1 cellular context compared by ENCODE assay signal in the genomic region with DNA sequence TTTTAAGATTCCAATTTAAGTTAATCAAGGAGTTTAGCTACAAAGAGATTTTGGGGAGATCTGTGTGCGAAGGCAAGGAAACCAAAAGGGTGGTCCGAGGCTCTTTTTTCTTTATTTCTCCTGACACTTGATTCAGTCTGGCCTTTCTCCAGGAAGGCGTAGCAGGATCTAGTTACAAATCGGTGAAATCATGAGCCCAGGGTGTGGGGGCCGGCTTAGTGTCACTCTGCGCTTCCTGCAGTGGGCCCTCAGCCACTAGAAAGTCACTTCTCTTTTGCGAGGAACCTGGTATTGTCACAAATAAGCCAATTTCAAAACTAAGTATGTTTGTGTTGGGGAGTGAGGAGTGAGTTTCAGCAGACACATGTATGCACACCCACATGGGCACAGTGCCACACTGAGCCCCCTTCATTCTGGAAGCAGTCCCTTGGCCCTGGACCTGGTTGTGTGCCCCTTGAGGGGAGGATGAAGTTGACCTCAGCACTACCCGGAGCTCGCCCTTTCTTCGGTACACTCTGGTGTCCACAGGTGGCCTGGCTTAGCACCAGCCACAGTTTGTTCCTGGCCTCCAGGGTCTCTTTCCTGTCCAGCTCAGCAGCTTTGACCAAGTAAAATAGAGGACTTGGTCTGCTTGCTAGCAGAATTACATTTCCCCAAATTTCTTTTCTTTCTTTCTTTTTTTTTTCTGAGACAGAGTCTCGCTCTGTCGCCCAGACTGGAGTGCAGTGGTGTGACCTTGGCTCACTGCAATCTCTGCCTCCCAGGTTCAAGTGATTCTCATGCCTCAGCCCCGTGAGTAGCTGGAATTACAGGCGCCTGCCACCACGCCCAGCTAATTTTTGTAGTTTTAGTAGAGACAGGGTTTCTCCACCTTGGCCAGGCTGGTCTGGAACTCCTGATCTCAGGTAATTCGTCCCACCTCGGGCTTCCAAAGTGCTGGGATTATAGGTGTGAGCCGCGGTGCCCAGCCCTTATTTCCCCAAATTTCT.
A peak's percentile ranks its signal among the peaks of the same experiment; 100 is the strongest.
TF ChIP-seq lines count a peak whose summit lies in the region.

No MANE protein-coding gene starts in this region.

TF ChIP-seq in Ishikawa, 13 proteins besides CTCF, POLR2A, EP300 and RAD21 (continued from another document):
- TF ChIP-seq YY1 (IDR thresholded peaks at IDR 0.05; ENCODE audit: low read depth) (no peak), MAX (IDR thresholded peaks at IDR 0.05) (no peak; the same call in 1 of the 2 replicates), ZBTB7A (IDR thresholded peaks at IDR 0.05; ENCODE audit: low read depth) (peak; percentile 68; the same call in 1 of the 2 replicates)
